In genomic region chr10:59790080-59790479, GRCh38 we compare ENCODE assay signal across 14 cellular contexts. TPM values are rescaled to one million over a fixed set of nuclear protein-coding genes. Genes with fewer than 3 reads are reported as not detected.
A peak's percentile ranks its signal among the peaks of the same experiment; 100 is the strongest.
DNase-seq lines count a peak whose midpoint lies in the region; ATAC-seq, FAIRE-seq and TF ChIP-seq lines count a peak whose summit lies in the region.
"Not testable (repeated sequence)": the region's sequence is repeated elsewhere in the genome, so short reads cannot be mapped to it uniquely, and the experiment has no call there.
"Had no signal": no experiment of that assay in that cellular context is flagged by ENCODE, and none has a peak within 500 bp of the region (broad histone marks: within the 10 kb centered on the region; RNA-seq: fewer than 3 reads in every experiment).

No MANE protein-coding gene starts in this region.

- not testable (repeated sequence) for H3K9me3 ChIP-seq in H1 (ENCODE audit: insufficient read depth in 2 of 2, low read depth in 1 of 2, low read length in 1 of 2); keratinocyte (ENCODE audit: control insufficient read depth, low read depth, low read length); vagina

- POLR2A ChIA-PET in WTC11 (lab: Charles Lee) (interaction anchor here (0.6 kb wide), 1 partner anchor 55 kb away, joined by 3 read pairs; no protein-coding TSS in a partner anchor), H1 (lab: Charles Lee; ENCODE audit: partially characterized antibody) (interaction anchor here (0.8 kb wide), 1 partner anchor 10 kb away, joined by 3 read pairs; no protein-coding TSS in a partner anchor)

- H3K9me1 ChIP-seq in keratinocyte (ENCODE audit: control insufficient read depth, extremely low read depth, insufficient read depth, low read length), result not testable (repeated sequence)

- not testable (repeated sequence) for TF ChIP-seq EP300 in H1 (IDR thresholded peaks at IDR 0.05; ENCODE audit: borderline replicate concordance in 1 of 2, low read depth in 2 of 2, low read length in 2 of 2)

- peak; percentile 94 for FAIRE-seq in H1 (lab: Jason Lieb, UNC)
- peak; percentile 72 for FAIRE-seq in keratinocyte (lab: Jason Lieb, UNC)

- not testable (repeated sequence) for H3K9me3 Mint-ChIP-seq in GM23338; WTC11; activated naive CD4-positive, alpha-beta T cell treated with anti-CD3 and anti-CD28 coated beads, Interleukin-2, amount 50 U/mL, for 24 hours

- H2BK5ac ChIP-seq in H1 (ENCODE audit: low read depth, low read length); mesendoderm (ENCODE audit: low read length): not testable (repeated sequence)

- H3K4me1 Mint-ChIP-seq in GM23338; WTC11; activated naive CD4-positive, alpha-beta T cell treated with anti-CD3 and anti-CD28 coated beads, Interleukin-2, amount 50 U/mL, for 24 hours: not testable (repeated sequence)

- CTCF ChIA-PET in WTC11 (lab: Charles Lee), result interaction anchor here (0.6 kb wide), 1 partner anchor 55 kb away, joined by 4 read pairs; no protein-coding TSS in a partner anchor
- CTCF ChIA-PET in H1 (lab: Charles Lee; ENCODE audit: partially characterized antibody), result interaction anchor here (0.8 to 1.1 kb wide), 4 partner anchors 15 to 165 kb away, joined by 3 to 5 read pairs (median 4); no protein-coding TSS in a partner anchor

- H3K4me2 ChIP-seq in GM23338; H1 (ENCODE audit: insufficient read depth in 1 of 2, low read depth in 2 of 2, low read length in 2 of 2); keratinocyte (ENCODE audit: control insufficient read depth, extremely low read depth, insufficient read depth, low read depth, low read length); mesendoderm (ENCODE audit: low read length): not testable (repeated sequence)

- not testable (repeated sequence) for H3K27me3 ChIP-seq in GM23338 (ENCODE audit: insufficient read depth); H1 (replicated peaks in 1 of 4; ENCODE audit: control insufficient read depth in 3 of 4, extremely low read depth in 1 of 4, insufficient read depth in 3 of 4, low read length in 3 of 4); keratinocyte (ENCODE audit: control insufficient read depth, extremely low read depth, insufficient read depth, low read length); mesendoderm (ENCODE audit: insufficient read depth, low read length, poor library complexity); vagina

- peaks cover 17% of the 10 kb centered on the region for H3K36me3 ChIP-seq in GM23338 (ENCODE audit: insufficient read depth)
- H3K36me3 ChIP-seq in H1 (ENCODE audit: control insufficient read depth in 2 of 4, insufficient read depth in 4 of 4, low read length in 3 of 4), result peaks cover 4 to 49% (median 23%) of the 10 kb centered on the region in 4 experiments
- H3K36me3 ChIP-seq in keratinocyte (ENCODE audit: control insufficient read depth in 2 of 2, extremely low read depth in 1 of 2, insufficient read depth in 2 of 2, low read length in 2 of 2), result peaks cover 10 to 14% of the 10 kb centered on the region in 2 experiments
- H3K36me3 ChIP-seq in mesendoderm (ENCODE audit: control insufficient read depth, insufficient read depth, low read length), result not testable (repeated sequence)
- peaks cover 0 to 36% of the 10 kb centered on the region in 2 donors for H3K36me3 ChIP-seq in vagina

- not testable (repeated sequence) for TF ChIP-seq RAD21 in H1 (IDR thresholded peaks at IDR 0.05 in 1 of 2, conservative IDR thresholded peaks at IDR 0.05 in 1 of 2; ENCODE audit: low read depth in 2 of 2, low read length in 2 of 2)

- H4K91ac ChIP-seq in H1 (replicated peaks; ENCODE audit: insufficient read length, low read length), result not testable (repeated sequence)

- H3K79me2 ChIP-seq in GM23338 (replicated peaks; ENCODE audit: insufficient read depth); H1 (ENCODE audit: control insufficient read depth in 1 of 2, insufficient read depth in 2 of 2, low read length in 2 of 2); keratinocyte (ENCODE audit: control insufficient read depth, insufficient read depth, low read length); mesendoderm (ENCODE audit: control insufficient read depth, insufficient read depth, low read length): not testable (repeated sequence)

- ATAC-seq in GM23338 (peak; percentile 49), WTC11 (peak; percentile 66)

- not testable (repeated sequence) for DNase-seq in GM23338 (ENCODE audit: low spot score); WTC11 (ENCODE audit: low spot score); H1 (ENCODE audit: low read depth in 1 of 2, low spot score in 2 of 2); keratinocyte (ENCODE audit: low read depth, low spot score); vagina (ENCODE audit: extremely low spot score in 2 of 2)
- peak; percentile 33 for DNase-seq in NCI-H82 (lab: John Stamatoyannopoulos, UW)
- DNase-seq in mesendoderm, result peak; percentile 5

- not testable (repeated sequence) for H3K9ac ChIP-seq in H1 (replicated peaks in 1 of 4; ENCODE audit: extremely low read depth in 1 of 4, low read depth in 3 of 4, low read length in 3 of 4); keratinocyte (ENCODE audit: control insufficient read depth, extremely low read depth, insufficient read depth, low read length); mesendoderm (ENCODE audit: low read length)

- H4K5ac ChIP-seq in H1 (ENCODE audit: insufficient read length, low read depth, low read length); mesendoderm (ENCODE audit: low read length): not testable (repeated sequence)

- dilution Hi-C loops in keratinocyte (cut with MboI; ENCODE audit: extremely low pct_ligation_motif_present, low sequenced_read_pairs), result not testable (repeated sequence)

- H3F3A ChIP-seq in GM23338 (replicated peaks; ENCODE audit: low read depth), result not testable (repeated sequence)

- H3K36me3 Mint-ChIP-seq in GM23338 (ENCODE audit: low read depth) (peaks cover 33% of the 10 kb centered on the region), WTC11 (peaks cover 46% of the 10 kb centered on the region)
- H3K36me3 Mint-ChIP-seq in activated naive CD4-positive, alpha-beta T cell treated with anti-CD3 and anti-CD28 coated beads, Interleukin-2, amount 50 U/mL, for 24 hours, result peaks cover 21% of the 10 kb centered on the region

- not testable (repeated sequence) for H3K23me2 ChIP-seq in H1 (ENCODE audit: low read depth, low read length)

- not testable (repeated sequence) for H3K4me3 Mint-ChIP-seq in GM23338; WTC11; activated naive CD4-positive, alpha-beta T cell treated with anti-CD3 and anti-CD28 coated beads, Interleukin-2, amount 50 U/mL, for 24 hours

- not testable (repeated sequence) for H3K4me3 ChIP-seq in GM23338; H1 (ENCODE audit: extremely low read depth in 1 of 4, insufficient read depth in 2 of 4, low read depth in 3 of 4, low read length in 4 of 4); keratinocyte (ENCODE audit: control insufficient read depth in 2 of 3, extremely low read depth in 1 of 3, insufficient read depth in 2 of 3, low read depth in 1 of 3, low read length in 3 of 3); mesendoderm (ENCODE audit: low read length); vagina

- H2BK15ac ChIP-seq in H1 (ENCODE audit: low read length); mesendoderm (replicated peaks; ENCODE audit: low read depth): not testable (repeated sequence)

- not testable (repeated sequence) for TF ChIP-seq CTCF in GM23338 (conservative IDR thresholded peaks at IDR 0.05; ENCODE audit: low read depth in 2 of 2); WTC11 (IDR thresholded peaks at IDR 0.05); H1 (IDR thresholded peaks at IDR 0.05; ENCODE audit: control extremely low read depth in 1 of 3, insufficient read depth in 1 of 3, low read depth in 1 of 3, low read length in 3 of 3); keratinocyte (optimal IDR thresholded peaks at IDR 0.05 in 1 of 3, IDR thresholded peaks at IDR 0.05 in 1 of 3, conservative IDR thresholded peaks at IDR 0.05 in 1 of 3; ENCODE audit: extremely low read depth in 1 of 3, insufficient read depth in 2 of 3, low read length in 3 of 3); vagina (IDR thresholded peaks at IDR 0.05)

- not testable (repeated sequence) for H2BK12ac ChIP-seq in H1 (ENCODE audit: low read depth, low read length)

- not testable (repeated sequence) for TF ChIP-seq POLR2A in H1 (IDR thresholded peaks at IDR 0.05; ENCODE audit: control extremely low read depth in 1 of 2, low read depth in 2 of 2, low read length in 2 of 2); vagina (IDR thresholded peaks at IDR 0.05)

- not testable (repeated sequence) for H4K20me1 ChIP-seq in GM23338 (replicated peaks; ENCODE audit: insufficient read depth); H1 (replicated peaks in 1 of 2; ENCODE audit: control insufficient read depth in 1 of 2, insufficient read depth in 2 of 2, low read length in 2 of 2); keratinocyte (ENCODE audit: control insufficient read depth, extremely low read depth, insufficient read depth, low read length)

- H2BK20ac ChIP-seq in H1 (ENCODE audit: low read length), result not testable (repeated sequence)

- H3K14ac ChIP-seq in H1 (ENCODE audit: insufficient read length), result not testable (repeated sequence)

- not testable (repeated sequence) for H3K27ac ChIP-seq in GM23338 (ENCODE audit: low read depth); H1 (ENCODE audit: low read depth, low read length); keratinocyte (ENCODE audit: control insufficient read depth, insufficient read depth, low read length); mesendoderm (ENCODE audit: low read depth, low read length)
- peak overlapping the region; percentile 36 for H3K27ac ChIP-seq in vagina

- H3K23ac ChIP-seq in H1 (ENCODE audit: insufficient read length); mesendoderm (ENCODE audit: low read length): not testable (repeated sequence)

- not testable (repeated sequence) for H2AK5ac ChIP-seq in H1 (ENCODE audit: low read depth, low read length); mesendoderm (ENCODE audit: low read length)

- H3K56ac ChIP-seq in H1 (replicated peaks; ENCODE audit: insufficient read length, low read depth, low read length); mesendoderm (ENCODE audit: low read length): not testable (repeated sequence)

- not testable (repeated sequence) for H3K27ac Mint-ChIP-seq in GM23338, WTC11
- peak overlapping the region; percentile 17 for H3K27ac Mint-ChIP-seq in activated naive CD4-positive, alpha-beta T cell treated with anti-CD3 and anti-CD28 coated beads, Interleukin-2, amount 50 U/mL, for 24 hours

- not testable (repeated sequence) for H2AFZ ChIP-seq in GM23338; H1 (ENCODE audit: low read length); keratinocyte (ENCODE audit: control insufficient read depth, low read length)

- not testable (repeated sequence) for H4K8ac ChIP-seq in H1 (ENCODE audit: extremely low read depth, insufficient read depth, low read length); mesendoderm (ENCODE audit: low read depth, low read length)

- not testable (repeated sequence) for H3K79me1 ChIP-seq in H1 (ENCODE audit: low read depth, low read length); mesendoderm (ENCODE audit: low read length)

- H2BK120ac ChIP-seq in H1 (replicated peaks; ENCODE audit: low read depth, low read length); mesendoderm (ENCODE audit: low read depth, low read length): not testable (repeated sequence)

- WGBS in H1 (ENCODE audit: extremely low coverage in 1 of 2, insufficient coverage in 1 of 2, insufficient read length in 1 of 2, insufficient replicate concordance in 2 of 2, low coverage in 1 of 2, low lambda C conversion rate in 2 of 2, missing lambda C conversion rate in 1 of 2), 2 experiments, result 54% methylated on average over 2 of the region's 2 CpGs; no CpG with 5 or more reads in 1 of the 2 experiments
- no CpG with 5 or more reads among the region's 2 CpGs for WGBS in mesendoderm (ENCODE audit: extremely low coverage, insufficient coverage, low lambda C conversion rate)

- intact Hi-C loops in vagina (cut with DNase I), result not testable (repeated sequence)

- not testable (repeated sequence) for H3K4me1 ChIP-seq in GM23338 (ENCODE audit: insufficient read depth); H1 (replicated peaks in 1 of 4; ENCODE audit: control insufficient read depth in 3 of 4, insufficient read depth in 4 of 4, low read length in 3 of 4); keratinocyte (ENCODE audit: control insufficient read depth, extremely low read depth, insufficient read depth, low read length); mesendoderm (ENCODE audit: control insufficient read depth, low read depth, low read length)
- H3K4me1 ChIP-seq in vagina, result peaks cover 14% of the 10 kb centered on the region

- not testable (repeated sequence) for H3K4ac ChIP-seq in H1 (replicated peaks; ENCODE audit: insufficient read length, low read depth, low read length); mesendoderm (ENCODE audit: low read depth, low read length)

- not testable (repeated sequence) for H3K27me3 Mint-ChIP-seq in GM23338 (ENCODE audit: insufficient read depth, low read depth, poor library complexity); WTC11 (ENCODE audit: low read depth); activated naive CD4-positive, alpha-beta T cell treated with anti-CD3 and anti-CD28 coated beads, Interleukin-2, amount 50 U/mL, for 24 hours

- not testable (repeated sequence) for H3K18ac ChIP-seq in H1 (ENCODE audit: extremely low read depth, low read length); mesendoderm (ENCODE audit: low read length)

- not testable (repeated sequence) for H3K9me2 ChIP-seq in GM23338 (ENCODE audit: insufficient read depth)

RNA-seq across cellular contexts. Expression of gene MRLN, which starts 36.8 kb away (rescaled TPM):
- total RNA-seq in GM23338 (2014; rRNA removed; shearing (Covaris generic)), result not detected in 2 replicates
- not detected in 2 replicates for polyA plus RNA-seq in GM23338 (2016; fragmentation: Nextera tagmentation; extraction: Ambion mirVana)
- not detected in 3 replicates for total RNA-seq in WTC11 (2021)
- not detected in 2 replicates for total RNA-seq in H1 (2021; fragmentation: NEBNext Ultra II Directional; extraction: Animal tissue kit (Norgen Biotek cat#: 25700))
- 0.21 TPM in 1 of 2 replicates, not detected in the other for polyA plus RNA-seq in H1 (2011; rRNA removed)
- polyA plus RNA-seq in H1 (2011; cell fraction: cytosol; rRNA removed), result not detected
- 0.21 TPM for polyA plus RNA-seq in H1 (2011; cell fraction: nucleus; rRNA removed)
- 0.29 TPM in 1 of 4 replicates, not detected in the others for polyA plus RNA-seq in H1 (2012, experiment 1 of 2)
- polyA plus RNA-seq in H1 (2012, experiment 2 of 2), result 0.59 TPM
- polyA plus RNA-seq in H1 (2013, experiment 1 of 2), result 0.28 TPM
- polyA plus RNA-seq in H1 (2013, experiment 2 of 2), result not detected
- polyA minus RNA-seq in H1 (2011; rRNA and poly(A)+ RNA removed), result not detected in 2 replicates
- not detected for polyA minus RNA-seq in H1 (2011; cell fraction: cytosol; rRNA and poly(A)+ RNA removed)
- not detected for polyA minus RNA-seq in H1 (2011; cell fraction: nucleus; rRNA and poly(A)+ RNA removed)
- not detected in 3 replicates for polyA plus RNA-seq in keratinocyte
- polyA plus RNA-seq in keratinocyte (2011; ENCODE audit: low read depth), result not detected
- polyA plus RNA-seq in keratinocyte (2011; cell fraction: cytosol; rRNA removed), result not detected in 2 replicates
- polyA plus RNA-seq in keratinocyte (2011; cell fraction: nucleus; rRNA removed), result not detected in 2 replicates
- polyA plus RNA-seq in keratinocyte (2012; ENCODE audit: low replicate concordance), result not detected in 2 replicates
- polyA minus RNA-seq in keratinocyte, result 0.48 TPM in 1 of 3 replicates, not detected in the others
- polyA minus RNA-seq in keratinocyte (2011; cell fraction: cytosol; rRNA and poly(A)+ RNA removed), result not detected
- 1.9 TPM in 1 of 2 replicates, not detected in the other for polyA minus RNA-seq in keratinocyte (2011; cell fraction: nucleus; rRNA and poly(A)+ RNA removed)
- polyA plus RNA-seq in mesendoderm (2013, experiment 1 of 2), result 0.21 TPM
- polyA plus RNA-seq in mesendoderm (2013, experiment 2 of 2), result 0.20 TPM
- not detected for total RNA-seq in vagina
- total RNA-seq: A673; CD4-positive, alpha-beta memory T cell; CD4-positive, CD25-positive, alpha-beta regulatory T cell; CD8-positive, alpha-beta memory T cell had no signal
- polyA plus RNA-seq: AG04450; CD14-positive monocyte; CD4-positive, alpha-beta memory T cell; CD4-positive, CD25-positive, alpha-beta regulatory T cell; CD8-positive, alpha-beta memory T cell had no signal
